Comparison of ENCODE assay signal across 21 cellular contexts in the genomic region with DNA sequence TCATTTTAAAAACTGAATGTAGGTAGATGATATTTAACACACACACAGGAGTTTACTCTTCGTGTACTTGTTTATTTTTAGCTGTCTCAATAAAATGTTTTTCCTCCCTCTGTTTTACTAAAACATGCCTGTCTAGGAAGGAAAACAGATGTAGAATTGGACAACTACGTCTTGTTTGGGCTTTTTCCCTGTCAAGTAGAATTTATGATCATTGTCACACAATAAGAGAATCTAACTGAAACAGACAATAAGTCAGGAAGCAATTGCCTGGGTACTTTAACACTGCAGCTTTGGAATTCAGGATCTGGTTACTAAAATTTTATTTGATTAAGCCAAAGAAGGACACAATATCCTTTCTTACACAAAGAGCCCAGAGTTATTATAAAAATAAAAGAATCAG.
"Had no signal": no experiment of that assay in that cellular context is flagged by ENCODE, and none has a peak within 500 bp of the region (broad histone marks: within the 10 kb centered on the region; RNA-seq: fewer than 3 reads in every experiment).

No MANE protein-coding gene starts in this region.

- H3K4me3 ChIP-seq: gastroesophageal sphincter, lung, stomach, thoracic aorta, upper lobe of right lung had no signal

- H3K4me3 Mint-ChIP-seq: activated B cell treated with CpG ODN at 0.5 μM for 24 hours; activated CD4-positive, alpha-beta T cell treated with anti-CD3 and anti-CD28 coated beads, Interleukin-2, amount 10 ng/mL, durations not matched to agents 24 days and 14 days; activated naive CD8-positive, alpha-beta T cell treated with anti-CD3 and anti-CD28 coated beads, Interleukin-2, amount 10 ng/mL, durations not matched to agents 7 days and 5 days; dendritic cell treated with granulocyte-macrophage colony-stimulating factor and Interleukin-4, amounts not matched to agents 40 ng/mL and 50 ng/mL, for 4 days; neural crest cell; T-helper 2 cell treated with Interferon-gamma antibody and Interleukin-4, amounts not matched to agents 5 μg/mL and 100 μg/mL, for 36 hours had no signal

- DNase-seq: activated B cell treated with CpG ODN at 0.5 μM for 24 hours; activated CD4-positive, alpha-beta T cell treated with anti-CD3 and anti-CD28 coated beads, Interleukin-2, amount 10 ng/mL, durations not matched to agents 24 days and 14 days; activated naive CD4-positive, alpha-beta T cell; activated naive CD8-positive, alpha-beta T cell treated with anti-CD3 and anti-CD28 coated beads, Interleukin-2, amount 10 ng/mL, durations not matched to agents 7 days and 5 days; brain microvascular endothelial cell; cerebellar nuclear complex; effector memory CD4-positive, alpha-beta T cell; left cardiac atrium; midbrain; stimulated activated CD4-positive, alpha-beta T cell treated with anti-CD3 and anti-CD28 coated beads, Interleukin-12 subunit alpha, Interleukin-12 subunit beta, amount 100 ng/mL, for 4 hours; stimulated activated CD4-positive, alpha-beta T cell treated with anti-CD3 and anti-CD28 coated beads, Interleukin-2, amount 100 ng/mL, for 24 hours; stomach; upper lobe of right lung had no signal

- H3K9me3 Mint-ChIP-seq: activated B cell treated with CpG ODN at 0.5 μM for 24 hours; activated CD4-positive, alpha-beta T cell treated with anti-CD3 and anti-CD28 coated beads, Interleukin-2, amount 10 ng/mL, durations not matched to agents 24 days and 14 days; activated naive CD8-positive, alpha-beta T cell treated with anti-CD3 and anti-CD28 coated beads, Interleukin-2, amount 10 ng/mL, durations not matched to agents 7 days and 5 days; dendritic cell treated with granulocyte-macrophage colony-stimulating factor and Interleukin-4, amounts not matched to agents 40 ng/mL and 50 ng/mL, for 4 days; neural crest cell; T-helper 2 cell treated with Interferon-gamma antibody and Interleukin-4, amounts not matched to agents 5 μg/mL and 100 μg/mL, for 36 hours had no signal

- H3K36me3 ChIP-seq: brain microvascular endothelial cell, gastroesophageal sphincter, stomach, thoracic aorta, upper lobe of right lung had no signal

- ATAC-seq: gastroesophageal sphincter, left cardiac atrium, sciatic nerve, upper lobe of right lung had no signal

- H3K27me3 ChIP-seq: brain microvascular endothelial cell, gastroesophageal sphincter, upper lobe of right lung had no signal

- H3K4me1 Mint-ChIP-seq: activated CD4-positive, alpha-beta T cell treated with anti-CD3 and anti-CD28 coated beads, Interleukin-2, amount 10 ng/mL, durations not matched to agents 24 days and 14 days; activated naive CD8-positive, alpha-beta T cell treated with anti-CD3 and anti-CD28 coated beads, Interleukin-2, amount 10 ng/mL, durations not matched to agents 7 days and 5 days had no signal

- H3K27me3 Mint-ChIP-seq: dendritic cell treated with granulocyte-macrophage colony-stimulating factor and Interleukin-4, amounts not matched to agents 40 ng/mL and 50 ng/mL, for 4 days had no signal

- H3K4me1 ChIP-seq: gastroesophageal sphincter, stomach, upper lobe of right lung had no signal

- H3K27ac ChIP-seq: brain microvascular endothelial cell, epithelial cell of prostate, gastroesophageal sphincter, stomach, thoracic aorta, upper lobe of right lung had no signal

- H3K36me3 Mint-ChIP-seq: activated naive CD8-positive, alpha-beta T cell treated with anti-CD3 and anti-CD28 coated beads, Interleukin-2, amount 10 ng/mL, durations not matched to agents 7 days and 5 days had no signal

- H3K27ac Mint-ChIP-seq: activated B cell treated with CpG ODN at 0.5 μM for 24 hours; activated CD4-positive, alpha-beta T cell treated with anti-CD3 and anti-CD28 coated beads, Interleukin-2, amount 10 ng/mL, durations not matched to agents 24 days and 14 days; activated naive CD8-positive, alpha-beta T cell treated with anti-CD3 and anti-CD28 coated beads, Interleukin-2, amount 10 ng/mL, durations not matched to agents 7 days and 5 days; dendritic cell treated with granulocyte-macrophage colony-stimulating factor and Interleukin-4, amounts not matched to agents 40 ng/mL and 50 ng/mL, for 4 days; T-helper 2 cell treated with Interferon-gamma antibody and Interleukin-4, amounts not matched to agents 5 μg/mL and 100 μg/mL, for 36 hours had no signal

- H3K9me3 ChIP-seq: gastroesophageal sphincter, stomach, thoracic aorta, upper lobe of right lung had no signal
